8 cellular contexts compared by ENCODE assay signal in the genomic region with DNA sequence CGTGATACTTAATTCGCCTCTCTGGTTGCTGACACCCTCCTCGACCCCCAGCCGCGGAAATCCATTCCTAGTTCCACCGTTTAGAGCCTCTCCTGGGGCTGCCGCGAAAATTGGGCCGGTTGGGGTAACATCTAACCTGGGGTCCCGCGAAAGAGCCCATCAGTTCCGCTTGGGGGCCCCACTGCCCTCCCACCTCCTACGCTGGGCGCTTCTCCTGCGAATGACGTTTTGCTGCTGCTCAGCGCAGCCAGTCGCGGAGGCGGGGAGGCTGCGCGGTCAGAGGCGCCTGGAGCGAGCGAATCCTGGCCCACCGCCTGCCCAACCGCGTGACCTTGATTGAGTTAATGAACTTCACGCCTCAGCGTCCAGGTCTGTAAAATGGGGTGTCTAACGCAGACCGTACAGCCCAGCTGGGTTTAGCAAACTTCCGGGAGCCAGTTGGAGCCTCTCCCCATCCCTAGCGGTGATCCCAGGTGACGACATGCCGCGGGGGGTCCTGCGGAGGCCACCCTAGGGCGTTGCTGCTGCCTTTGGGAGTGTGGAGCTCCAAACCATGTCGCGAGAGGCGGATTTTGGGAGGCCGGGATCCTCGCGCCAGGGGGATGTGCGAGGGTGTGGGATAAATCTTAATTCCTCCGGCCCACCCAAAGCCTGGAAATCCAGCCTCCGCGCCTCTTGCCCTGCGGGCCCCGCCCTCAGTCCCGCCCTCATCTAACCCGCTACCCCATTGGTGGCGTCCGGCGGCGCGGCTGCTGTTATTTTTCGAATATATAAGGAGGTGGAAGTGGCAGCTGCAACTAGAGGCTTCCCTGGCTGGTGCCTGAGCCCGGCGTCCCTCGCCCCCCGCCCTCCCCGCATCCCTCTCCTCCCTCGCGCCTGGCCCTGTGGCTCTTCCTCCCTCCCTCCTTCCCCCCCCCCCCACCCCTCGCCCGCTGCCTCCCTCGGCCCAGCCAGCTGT. TPM values are rescaled to one million over a fixed set of nuclear protein-coding genes. Genes with fewer than 3 reads are reported as not detected.
DNase-seq lines count a peak whose midpoint lies in the region; ATAC-seq and TF ChIP-seq lines count a peak whose summit lies in the region.

A gene (plus strand): TSS at position 800 of the 958 bp plus-strand sequence. CDS start 222 bp downstream, outside the sequence.

- peaks cover 0 to 22% (median 16%) of the 10 kb centered on the region in 4 donors for H3K36me3 ChIP-seq in upper lobe of left lung

- TF ChIP-seq POLR2A in upper lobe of left lung (IDR thresholded peaks at IDR 0.05), result peak in 3 of 4 donors; percentile 43 to 65 (median 50)

- peak; percentile 66 for ATAC-seq in HG02852 (IDR thresholded peaks at IDR 0.05; ENCODE audit: unreplicated experiment)
- ATAC-seq in activated naive CD8-positive, alpha-beta T cell treated with anti-CD3 and anti-CD28 coated beads, Interleukin-2, amount 50 U/mL, for 24 hours, result peak; percentile 77
- ATAC-seq in upper lobe of left lung (ENCODE audit: low FRiP score in 2 of 2), result peak; percentile 95 to 96

- peak within 1 kb of the TSS; percentile 94 to 98 (median 96) for H3K27ac ChIP-seq in upper lobe of left lung

- 1 to 2% methylated on average over 21 to 58 of the region's 69 CpGs for WGBS in upper lobe of left lung, 2 donors

- peaks cover 50% of the 10 kb centered on the region for H3K4me1 Mint-ChIP-seq in activated naive CD8-positive, alpha-beta T cell treated with anti-CD3 and anti-CD28 coated beads, Interleukin-2, amount 50 U/mL, for 24 hours

- no peaks in the 10 kb centered on the region for H3K27me3 ChIP-seq in upper lobe of left lung

- TF ChIP-seq EP300 in upper lobe of left lung (IDR thresholded peaks at IDR 0.05), result peak in 1 of 4 donors; percentile 12

- intact Hi-C loops in cardiac septum (cut with DNase I) (loop anchor here (2.0 kb wide), 1 partner anchor 15 kb away; no protein-coding TSS in a partner anchor), posterior cingulate gyrus (cut with DNase I) (no loop called here)

- peaks cover 14% of the 10 kb centered on the region for H3K36me3 Mint-ChIP-seq in activated naive CD8-positive, alpha-beta T cell treated with anti-CD3 and anti-CD28 coated beads, Interleukin-2, amount 50 U/mL, for 24 hours (ENCODE audit: low read depth)

- H3K27ac Mint-ChIP-seq in activated naive CD8-positive, alpha-beta T cell treated with anti-CD3 and anti-CD28 coated beads, Interleukin-2, amount 50 U/mL, for 24 hours, result peak within 1 kb of the TSS; percentile 95

- TF ChIP-seq CTCF in GM12874 (IDR thresholded peaks at IDR 0.05; ENCODE audit: insufficient read depth, low read depth, low read length) (peak; percentile 37; the same call in 1 of the 2 replicates), upper lobe of left lung (IDR thresholded peaks at IDR 0.05) (peak; percentile 45 to 92 (median 84))

- H3K4me1 ChIP-seq in upper lobe of left lung, result peaks cover 45 to 58% (median 49%) of the 10 kb centered on the region in 4 donors

- H3K9me3 Mint-ChIP-seq in activated naive CD8-positive, alpha-beta T cell treated with anti-CD3 and anti-CD28 coated beads, Interleukin-2, amount 50 U/mL, for 24 hours, result no peaks in the 10 kb centered on the region

- H3K9me3 ChIP-seq in upper lobe of left lung, result no peaks in the 10 kb centered on the region

- H3K4me3 Mint-ChIP-seq in activated naive CD8-positive, alpha-beta T cell treated with anti-CD3 and anti-CD28 coated beads, Interleukin-2, amount 50 U/mL, for 24 hours, result peak within 1 kb of the TSS; percentile 91

- H3K4me3 ChIP-seq in upper lobe of left lung, result peak within 1 kb of the TSS; percentile 27 to 96 (median 84)

- DNase-seq in NCI-H1436 treated with DMSO at 0.1 percent for 48 hours (lab: John Stamatoyannopoulos, UW), result peak; percentile 68
- peak; percentile 87 for DNase-seq in T follicular helper cell (ENCODE audit: low read depth)
- DNase-seq in activated naive CD8-positive, alpha-beta T cell treated with anti-CD3 and anti-CD28 coated beads, Interleukin-2, amount 50 U/mL, for 24 hours, result peak; percentile 92
- peak; percentile 97 for DNase-seq in cardiac septum (ENCODE audit: low spot score)
- DNase-seq in posterior cingulate gyrus, result peak; percentile 93 to 99 (median 95)
- peak; percentile 96 to 98 for DNase-seq in upper lobe of left lung

- H3K27me3 Mint-ChIP-seq in activated naive CD8-positive, alpha-beta T cell treated with anti-CD3 and anti-CD28 coated beads, Interleukin-2, amount 50 U/mL, for 24 hours, result no peaks in the 10 kb centered on the region

RNA-seq across cellular contexts. Expression of the gene that starts here (rescaled TPM):
- total RNA-seq in cardiac septum (9.4 TPM), upper lobe of left lung (100 to 1,000 TPM in 3 of 6 donors, 10 to 100 TPM in 3; 45.5 to 151 (median 99.1) TPM)

Comparison
In these comparisons a context has a peak if more than half of its experiments do, and no peak if none do; other contexts are left out.
1. Peak in every context shown above with its lines: DNase-seq, ATAC-seq, H3K4me3 ChIP-seq and H3K27ac ChIP-seq.